ENCODE assay signal across 11 cellular contexts in the genomic region with DNA sequence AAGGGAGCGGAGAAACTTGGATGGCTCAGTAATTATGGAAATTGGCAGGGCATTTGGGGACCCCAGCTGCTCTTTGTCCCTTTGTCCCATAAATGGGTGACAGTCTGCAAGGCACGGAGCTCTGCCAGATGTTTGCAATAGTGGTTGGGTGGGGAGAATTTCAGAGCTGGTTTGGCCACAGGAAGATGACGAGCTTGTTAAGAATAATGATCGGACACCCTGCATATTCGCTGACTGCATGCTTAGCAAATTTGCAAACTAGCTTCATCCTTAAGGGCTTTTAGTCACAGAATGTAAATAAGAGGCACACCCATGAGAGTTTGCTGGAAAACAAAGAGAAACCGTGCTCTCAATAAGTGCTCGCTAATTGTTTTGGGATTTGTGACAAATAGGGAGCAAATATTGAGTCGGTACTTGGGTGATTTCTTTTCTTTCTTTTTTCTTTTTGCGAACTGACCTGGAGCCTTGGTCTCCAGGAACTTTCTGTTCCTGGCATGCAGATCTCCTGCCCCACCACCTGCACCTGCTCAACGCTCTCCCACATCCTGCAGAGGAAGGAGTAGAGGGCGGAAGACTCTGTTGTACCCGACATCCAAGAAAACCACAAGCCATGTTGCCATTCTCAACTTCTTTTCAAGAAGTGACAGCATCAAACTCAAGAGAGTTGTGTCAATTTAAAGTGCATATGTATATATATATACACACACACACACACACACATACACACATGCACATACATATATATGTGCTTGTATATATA.
DNase-seq lines count a peak whose midpoint lies in the region; ATAC-seq and TF ChIP-seq lines count a peak whose summit lies in the region.
"Had no signal": no experiment of that assay in that cellular context is flagged by ENCODE, and none has a peak within 500 bp of the region (broad histone marks: within the 10 kb centered on the region; RNA-seq: fewer than 3 reads in every experiment).

No MANE protein-coding gene starts in this region.

- H3K36me3 ChIP-seq in CD4-positive, alpha-beta memory T cell (ENCODE audit: insufficient read depth, low read length), result no peaks in the 10 kb centered on the region
- no peaks in the 10 kb centered on the region for H3K36me3 ChIP-seq in hepatocyte (replicated peaks; ENCODE audit: insufficient read depth, low read depth)
- H3K36me3 ChIP-seq in psoas muscle (ENCODE audit: insufficient read depth in 1 of 2, low read depth in 1 of 2), result no peaks in the 10 kb centered on the region
- H3K36me3 ChIP-seq: WERI-Rb-1 had no signal

- no peak overlapping the region for H3K4me3 ChIP-seq in CD4-positive, alpha-beta memory T cell (ENCODE audit: low read length in 2 of 2)
- H3K4me3 ChIP-seq in GM12865 (ENCODE audit: low read depth, low read length) (no peak overlapping the region), hepatocyte (no peak overlapping the region), psoas muscle (no peak overlapping the region)
- H3K4me3 ChIP-seq: coronary artery had no signal

- H3K27me3 Mint-ChIP-seq in CD4-positive, alpha-beta memory T cell, result no peaks in the 10 kb centered on the region
- H3K27me3 Mint-ChIP-seq in T-cell, result no peaks in the 10 kb centered on the region

- in situ Hi-C loops in ACHN (cut with HindIII; ENCODE audit: low pct_ligation_motif_present, low pct_unique_long_range_greater_than_20kb, low sequenced_read_pairs), result no loop called here

- H3K4me1 ChIP-seq in CD4-positive, alpha-beta memory T cell (ENCODE audit: insufficient read depth, low read length), result peaks cover 30% of the 10 kb centered on the region
- no peaks in the 10 kb centered on the region for H3K4me1 ChIP-seq in hepatocyte (ENCODE audit: insufficient read depth)
- no peaks in the 10 kb centered on the region for H3K4me1 ChIP-seq in psoas muscle

- 68% methylated on average over 12 of the region's 12 CpGs for WGBS in hepatocyte (ENCODE audit: low lambda C conversion rate, missing lambda C conversion rate)
- 28 to 43% (median 36%) methylated on average over 12 of the region's 12 CpGs for WGBS in psoas muscle, 3 donors

- POLR2A ChIA-PET in CD4-positive, alpha-beta memory T cell (lab: Charles Lee; ENCODE audit: partially characterized antibody), result interaction anchor here (0.7 to 2.2 kb wide), 5 partner anchors 10 to 238 kb away, joined by 3 to 11 read pairs (median 6); a partner anchor contains a TSS
- POLR2A ChIA-PET in T-cell (lab: Charles Lee), result no interaction called here

- peaks cover 0 to 10% (median 5%) of the 10 kb centered on the region in 8 donors for H3K9me3 Mint-ChIP-seq in CD4-positive, alpha-beta memory T cell
- peaks cover 0 to 4% (median 3%) of the 10 kb centered on the region in 3 donors for H3K9me3 Mint-ChIP-seq in T-cell

- no peaks in the 10 kb centered on the region for H3K79me2 ChIP-seq in hepatocyte

- peaks cover 0 to 10% of the 10 kb centered on the region in 2 donors for H3K36me3 Mint-ChIP-seq in CD4-positive, alpha-beta memory T cell
- peaks cover 3% of the 10 kb centered on the region for H3K36me3 Mint-ChIP-seq in T-cell

- peak overlapping the region; percentile 21 for H3K27ac ChIP-seq in CD4-positive, alpha-beta memory T cell (ENCODE audit: low read depth, low read length)
- H3K27ac ChIP-seq in hepatocyte (no peak overlapping the region), psoas muscle (no peak overlapping the region)
- H3K27ac ChIP-seq: coronary artery, WERI-Rb-1 had no signal

- no peaks in the 10 kb centered on the region for H3K27me3 ChIP-seq in CD4-positive, alpha-beta memory T cell (ENCODE audit: insufficient read depth, low read length)
- no peaks in the 10 kb centered on the region for H3K27me3 ChIP-seq in hepatocyte
- no peaks in the 10 kb centered on the region for H3K27me3 ChIP-seq in psoas muscle (ENCODE audit: insufficient read depth in 3 of 3, low read length in 2 of 3)

- intact Hi-C loops in CD4-positive, alpha-beta memory T cell (cut with micrococcal nuclease), result no loop called here
- intact Hi-C loops in psoas muscle (cut with DNase I), result no loop called here

- H3K4me1 Mint-ChIP-seq in CD4-positive, alpha-beta memory T cell, result peaks cover 49 to 75% (median 61%) of the 10 kb centered on the region in 4 donors
- peaks cover 71 to 75% (median 74%) of the 10 kb centered on the region in 3 donors for H3K4me1 Mint-ChIP-seq in T-cell

- TF ChIP-seq CTCF in GM12865 (IDR thresholded peaks at IDR 0.05; ENCODE audit: insufficient read depth, low read depth, low read length, missing control alignments), result no peak
- no peak for TF ChIP-seq CTCF in hepatocyte (IDR thresholded peaks at IDR 0.05; ENCODE audit: poor library complexity)
- no peak for TF ChIP-seq CTCF in psoas muscle (IDR thresholded peaks at IDR 0.05)

- H3K4me2 ChIP-seq in hepatocyte, result peak overlapping the region; percentile 64

- DNase-seq in CD4-positive, alpha-beta memory T cell, result peak; percentile 40 to 58 (median 54)
- DNase-seq in GM12865 (ENCODE audit: low read depth) (peak; percentile 43), T-cell (peak in 26 of 34 experiments; percentile 5 to 66 (median 22)), hepatocyte (ENCODE audit: low spot score) (no peak), psoas muscle (no peak), ACHN (no peak), NCI-H1694 treated with DMSO at 0.1 percent for 48 hours (lab: John Stamatoyannopoulos, UW) (no peak)
- DNase-seq: NCI-H1694, WERI-Rb-1 had no signal

- no peaks in the 10 kb centered on the region for H3K9me3 ChIP-seq in CD4-positive, alpha-beta memory T cell (ENCODE audit: control insufficient read depth in 1 of 2, low read length in 2 of 2)
- H3K9me3 ChIP-seq in hepatocyte (ENCODE audit: low read depth) (no peaks in the 10 kb centered on the region), psoas muscle (no peaks in the 10 kb centered on the region)

- CTCF ChIA-PET in CD4-positive, alpha-beta memory T cell (lab: Charles Lee; ENCODE audit: partially characterized antibody), result interaction anchor here (0.6 to 1.3 kb wide), 5 partner anchors 24 to 324 kb away, joined by 3 to 5 read pairs (median 3); no protein-coding TSS in a partner anchor
- CTCF ChIA-PET in T-cell (lab: Charles Lee), result no interaction called here

- ATAC-seq in T-cell (replicated peaks in 1 of 4) (peak; percentile 77 to 96 (median 92)), psoas muscle (no peak), GM21360 (IDR thresholded peaks at IDR 0.05; ENCODE audit: unreplicated experiment) (no peak)

- peak overlapping the region; percentile 85 to 91 (median 87) for H3K27ac Mint-ChIP-seq in CD4-positive, alpha-beta memory T cell
- peak overlapping the region; percentile 43 to 60 for H3K27ac Mint-ChIP-seq in T-cell

- H3K4me3 Mint-ChIP-seq in CD4-positive, alpha-beta memory T cell, result peak overlapping the region; percentile 84 to 95 (median 88)
- peak overlapping the region; percentile 52 to 84 (median 67) for H3K4me3 Mint-ChIP-seq in T-cell

- no peaks in the 10 kb centered on the region for H3K9me2 ChIP-seq in hepatocyte (replicated peaks; ENCODE audit: insufficient read depth)

- H2AFZ ChIP-seq in hepatocyte, result no peak overlapping the region

- H4K20me1 ChIP-seq in hepatocyte (ENCODE audit: insufficient read depth, poor library complexity, severe bottlenecking), result no peaks in the 10 kb centered on the region

Comparison
In these comparisons a context has a peak if more than half of its experiments do, and no peak if none do; other contexts are left out.
1. DNase-seq: peak in CD4-positive, alpha-beta memory T cell (5 of 5), GM12865 (single experiment) and T-cell (26 of 34); none in hepatocyte (single experiment), psoas muscle (0 of 2), ACHN (single experiment) and NCI-H1694 treated with DMSO at 0.1 percent for 48 hours (single experiment).
2. ATAC-seq: peak in T-cell (4 of 4); none in psoas muscle (0 of 4) and GM21360 (single experiment).